ENCODE assay signal across 8 cellular contexts in the genomic region with DNA sequence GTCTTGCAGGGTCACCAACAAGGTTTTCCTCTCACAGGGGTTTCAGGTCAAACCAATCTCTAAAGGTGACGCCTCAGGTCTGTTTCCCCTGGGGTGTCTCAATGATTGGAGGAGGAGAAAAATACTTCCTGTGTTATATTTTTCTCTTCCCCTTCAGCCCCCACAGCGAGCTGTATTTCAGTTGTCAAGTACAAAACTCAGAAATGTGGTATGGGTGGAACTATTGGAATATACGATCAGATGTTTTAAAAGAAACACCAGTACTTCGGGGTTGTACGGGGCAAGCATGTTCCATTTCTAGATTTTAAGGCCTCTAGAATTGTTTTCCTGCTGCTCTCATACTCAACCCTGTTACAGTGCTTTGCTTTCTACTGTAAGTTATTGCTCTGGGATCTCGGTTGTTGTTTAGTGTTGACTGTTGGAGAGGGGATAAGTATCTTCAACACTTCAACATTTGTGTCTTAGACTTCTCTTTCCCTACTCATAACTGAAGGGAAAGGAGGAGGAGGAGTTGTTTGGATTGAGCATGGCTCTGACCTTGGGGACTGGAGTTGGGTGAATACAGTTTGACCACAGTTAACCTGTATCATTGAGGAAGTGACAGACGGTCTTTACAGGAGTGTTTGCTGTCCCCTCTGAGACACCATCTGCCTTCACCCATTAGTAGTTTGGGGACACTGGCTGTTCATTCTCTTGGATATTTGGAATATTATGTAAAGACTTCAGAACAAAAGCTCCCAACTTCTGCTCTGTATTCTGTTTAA. TPM values are rescaled to one million over a fixed set of nuclear protein-coding genes. Genes with fewer than 3 reads are reported as not detected.
DNase-seq lines count a peak whose midpoint lies in the region; ATAC-seq and TF ChIP-seq lines count a peak whose summit lies in the region.

No MANE protein-coding gene starts in this region.

- H3K9me3 ChIP-seq in HUES64 (ENCODE audit: insufficient read depth, low read depth, low read length) (no peaks in the 10 kb centered on the region), adrenal gland (replicated peaks in 1 of 3) (no peaks in the 10 kb centered on the region), upper lobe of left lung (no peaks in the 10 kb centered on the region)

- no peaks in the 10 kb centered on the region for H3K36me3 ChIP-seq in HUES64 (ENCODE audit: insufficient read depth, low read length)
- no peaks in the 10 kb centered on the region for H3K36me3 ChIP-seq in adrenal gland (replicated peaks in 1 of 2)
- no peaks in the 10 kb centered on the region for H3K36me3 ChIP-seq in upper lobe of left lung

- TF ChIP-seq CTCF in adrenal gland (IDR thresholded peaks at IDR 0.05): no peak
- TF ChIP-seq CTCF in lower leg skin (IDR thresholded peaks at IDR 0.05): no peak
- no peak for TF ChIP-seq CTCF in upper lobe of left lung (IDR thresholded peaks at IDR 0.05)

- peak overlapping the region; percentile 79 for H3K9ac ChIP-seq in HUES64 (ENCODE audit: low read depth, low read length)

- 46% methylated on average over 5 of the region's 7 CpGs for WGBS in HUES64
- WGBS in adrenal gland, 4 donors: 5 to 8% (median 8%) methylated on average over 7 of the region's 7 CpGs
- WGBS in lower leg skin, 2 donors: 5 to 8% methylated on average over 7 of the region's 7 CpGs
- 4 to 5% methylated on average over 7 of the region's 7 CpGs for WGBS in upper lobe of left lung, 2 donors

- H3K27ac ChIP-seq in HUES64 (ENCODE audit: low read depth, low read length): no peak overlapping the region
- peak overlapping the region; percentile 93 to 100 (median 95) for H3K27ac ChIP-seq in adrenal gland
- H3K27ac ChIP-seq in upper lobe of left lung: peak overlapping the region; percentile 95 to 99 (median 98)

- TF ChIP-seq POLR2A in adrenal gland (IDR thresholded peaks at IDR 0.05): peak in 1 of 2 donors; percentile 46
- TF ChIP-seq POLR2A in lower leg skin (IDR thresholded peaks at IDR 0.05): no peak
- TF ChIP-seq POLR2A in upper lobe of left lung (IDR thresholded peaks at IDR 0.05): no peak

- H3K4me1 ChIP-seq in HUES64 (ENCODE audit: insufficient read depth, low read length) (peaks cover 36% of the 10 kb centered on the region), adrenal gland (replicated peaks in 1 of 2) (peaks cover 43 to 57% of the 10 kb centered on the region in 2 donors), upper lobe of left lung (peaks cover 48 to 62% (median 55%) of the 10 kb centered on the region in 4 donors)

- intact Hi-C loops in adrenal gland (cut with DNase I): loop anchor here in 1 of 2 donors (5.0 kb wide), 1 partner anchor 36 kb away; no protein-coding TSS in a partner anchor
- intact Hi-C loops in lower leg skin (cut with DNase I; ENCODE audit: low total_unique reads): no loop called here

- H3K4me3 ChIP-seq in HUES64 (ENCODE audit: low read length) (peak overlapping the region; percentile 79), adrenal gland (peak overlapping the region in 3 of 4 donors; percentile 21 to 98 (median 84)), lower leg skin (ENCODE audit: low read depth, poor library complexity, severe bottlenecking) (peak overlapping the region; percentile 76), upper lobe of left lung (peak overlapping the region; percentile 69 to 86 (median 77))

- H3K27me3 ChIP-seq in HUES64 (ENCODE audit: insufficient read depth, low read length) (peaks cover 40% of the 10 kb centered on the region), adrenal gland (no peaks in the 10 kb centered on the region), upper lobe of left lung (no peaks in the 10 kb centered on the region)

- DNase-seq in DMS53 (lab: John Stamatoyannopoulos, UW) (peak; percentile 54), DMS53 treated with DMSO at 0.1 percent for 48 hours (lab: John Stamatoyannopoulos, UW; ENCODE audit: unreplicated experiment) (no peak), adrenal gland (no peak), lower leg skin (ENCODE audit: low spot score in 2 of 2) (no peak), upper lobe of left lung (no peak)

- ATAC-seq in upper lobe of left lung (ENCODE audit: low FRiP score in 2 of 2) (no peak), GM21360 (IDR thresholded peaks at IDR 0.05; ENCODE audit: unreplicated experiment) (no peak), HG03520 (IDR thresholded peaks at IDR 0.05; ENCODE audit: unreplicated experiment) (no peak)

- TF ChIP-seq EP300 in upper lobe of left lung (IDR thresholded peaks at IDR 0.05): no peak

RNA-seq across cellular contexts. Expression of a gene that starts 2.0 kb away (rescaled TPM):
- 38.0 TPM for polyA plus RNA-seq in HUES64 (2013, experiment 1 of 2)
- 44.5 TPM for polyA plus RNA-seq in HUES64 (2013, experiment 2 of 2)
- total RNA-seq in adrenal gland (100 to 1,000 TPM in 4 of 8 donors, 10 to 100 TPM in 4; 40.7 to 129 (median 96.0) TPM), lower leg skin (10 to 100 TPM; 40.0 to 62.4 (median 52.4) TPM), upper lobe of left lung (100 to 1,000 TPM in 2 of 6 donors, 10 to 100 TPM in 4; 64.8 to 135 (median 84.3) TPM)
- 10 to 100 TPM; 66.6 to 80.7 (median 71.6) TPM for polyA plus RNA-seq in adrenal gland

RNA-seq across cellular contexts. Expression of a gene that starts 51.3 kb away (rescaled TPM):
- polyA plus RNA-seq in HUES64 (2013, experiment 1 of 2): 9.2 TPM
- 8.6 TPM for polyA plus RNA-seq in HUES64 (2013, experiment 2 of 2)
- total RNA-seq in adrenal gland: 1 to 10 TPM; 2.9 to 6.3 (median 5.6) TPM
- polyA plus RNA-seq in adrenal gland: 1 to 10 TPM; 2.9 to 6.6 (median 3.4) TPM
- total RNA-seq in lower leg skin: 1 to 10 TPM; 1.4 to 4.7 (median 3.2) TPM
- 10 to 100 TPM in 2 of 6 donors, 1 to 10 TPM in 4; 4.1 to 20.7 (median 7.0) TPM for total RNA-seq in upper lobe of left lung
